Comparison of ENCODE assay signal across 23 cellular contexts in the genomic region with DNA sequence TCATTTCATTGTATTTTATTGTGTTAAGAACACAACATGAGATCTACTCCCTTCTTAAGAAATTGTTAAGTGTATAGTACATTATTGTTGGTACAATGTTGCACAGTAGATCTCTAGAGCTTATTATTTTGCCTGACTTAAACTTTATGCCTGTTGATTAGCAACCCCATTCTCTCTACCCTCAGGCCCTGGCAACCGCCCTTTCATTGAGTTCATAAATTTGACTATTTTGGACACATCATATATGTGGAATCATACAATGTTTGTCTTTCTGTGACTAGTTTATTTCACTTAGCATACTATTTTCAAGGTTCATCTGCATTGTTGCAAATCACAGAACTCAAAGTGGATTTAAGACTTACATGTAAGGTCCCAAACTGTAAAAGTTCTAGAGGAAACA.
"Had no signal": no experiment of that assay in that cellular context is flagged by ENCODE, and none has a peak within 500 bp of the region (broad histone marks: within the 10 kb centered on the region; RNA-seq: fewer than 3 reads in every experiment).

No MANE protein-coding gene starts in this region.

- H3K36me3 Mint-ChIP-seq: memory B cell; naive thymus-derived CD4-positive, alpha-beta T cell had no signal

- H3K27me3 ChIP-seq: esophagus squamous epithelium, gastrocnemius medialis, heart right ventricle, left lung had no signal

- DNase-seq: effector CD8-positive, alpha-beta T cell; effector memory CD8-positive, alpha-beta T cell; endodermal cell; erythroblast; esophagus squamous epithelium; foreskin fibroblast; gastrocnemius medialis; glutamatergic neuron; head of caudate nucleus; heart right ventricle; hippocampal formation; left cardiac atrium; left lung; left ventricle myocardium superior; lower lobe of right lung; mesendoderm; midbrain; naive thymus-derived CD4-positive, alpha-beta T cell had no signal

- H3K27ac Mint-ChIP-seq: dendritic cell treated with granulocyte-macrophage colony-stimulating factor and Interleukin-4, amounts not matched to agents 40 ng/mL and 50 ng/mL, for 4 days; effector memory CD8-positive, alpha-beta T cell; endodermal cell; memory B cell; naive thymus-derived CD4-positive, alpha-beta T cell had no signal

- H3K4me3 Mint-ChIP-seq: dendritic cell treated with granulocyte-macrophage colony-stimulating factor and Interleukin-4, amounts not matched to agents 40 ng/mL and 50 ng/mL, for 4 days; effector memory CD8-positive, alpha-beta T cell; endodermal cell; memory B cell; naive thymus-derived CD4-positive, alpha-beta T cell had no signal

- H3K27me3 Mint-ChIP-seq: dendritic cell treated with granulocyte-macrophage colony-stimulating factor and Interleukin-4, amounts not matched to agents 40 ng/mL and 50 ng/mL, for 4 days; memory B cell had no signal

- H3K4me3 ChIP-seq: coronary artery, esophagus squamous epithelium, gastrocnemius medialis, heart right ventricle, left lung, lower lobe of right lung had no signal

- ATAC-seq: effector memory CD8-positive, alpha-beta T cell; esophagus mucosa; gastrocnemius medialis; heart right ventricle; left cardiac atrium; left lung; left ventricle myocardium superior; lower lobe of right lung; naive thymus-derived CD4-positive, alpha-beta T cell had no signal

- H3K4me1 ChIP-seq: gastrocnemius medialis, heart right ventricle, left lung, lower lobe of right lung had no signal

- H3K9me3 ChIP-seq: gastrocnemius medialis, lower lobe of right lung had no signal

- H3K27ac ChIP-seq: coronary artery, epithelial cell of prostate, esophagus squamous epithelium, gastrocnemius medialis, heart right ventricle, left lung, lower lobe of right lung had no signal

- H3K36me3 ChIP-seq: esophagus squamous epithelium, gastrocnemius medialis, heart right ventricle, left lung, lower lobe of right lung had no signal

- H3K4me1 Mint-ChIP-seq: endodermal cell; memory B cell; naive thymus-derived CD4-positive, alpha-beta T cell had no signal

- H3K9me3 Mint-ChIP-seq: effector memory CD8-positive, alpha-beta T cell had no signal
